Comparison of ENCODE assay signal across 27 cellular contexts in genomic region chr2:156818944-156819343, GRCh38.
DNase-seq lines count a peak whose midpoint lies in the region; ATAC-seq and TF ChIP-seq lines count a peak whose summit lies in the region.
"Had no signal": no experiment of that assay in that cellular context is flagged by ENCODE, and none has a peak within 500 bp of the region (broad histone marks: within the 10 kb centered on the region; RNA-seq: fewer than 3 reads in every experiment).

No MANE protein-coding gene starts in this region.

- no peaks in the 10 kb centered on the region for H3K36me3 ChIP-seq in left ventricle myocardium inferior
- H3K36me3 ChIP-seq in mesenchymal stem cell (ENCODE audit: control insufficient read depth in 1 of 2, insufficient read depth in 2 of 2, low read depth in 1 of 2, low read length in 2 of 2) = no peaks in the 10 kb centered on the region
- H3K36me3 ChIP-seq: HAP-1, ovary had no signal

- H2AK5ac ChIP-seq in mesenchymal stem cell (ENCODE audit: low read length, severe bottlenecking) = no peak overlapping the region

- TF ChIP-seq CTCF in left ventricle myocardium inferior (IDR thresholded peaks at IDR 0.05; ENCODE audit: borderline replicate concordance) = no peak
- TF ChIP-seq CTCF in astrocyte of the spinal cord (IDR thresholded peaks at IDR 0.05; ENCODE audit: low read depth, low read length) = no peak

- no peaks in the 10 kb centered on the region for H3K27me3 ChIP-seq in left ventricle myocardium inferior (ENCODE audit: low read depth)
- no peaks in the 10 kb centered on the region for H3K27me3 ChIP-seq in mesenchymal stem cell (ENCODE audit: control insufficient read depth in 1 of 2, insufficient read depth in 1 of 2, low read length in 2 of 2)
- H3K27me3 ChIP-seq: ovary had no signal

- intact Hi-C loops in Right ventricle myocardium superior (cut with DNase I) = no loop called here
- intact Hi-C loops in left ventricle myocardium inferior (cut with micrococcal nuclease) = no loop called here
- intact Hi-C loops in posterior vena cava (cut with DNase I) = no loop called here

- no peak overlapping the region for H3K23ac ChIP-seq in mesenchymal stem cell (ENCODE audit: low read length in 2 of 2)

- H2BK5ac ChIP-seq in mesenchymal stem cell (ENCODE audit: low read depth, low read length, poor library complexity, severe bottlenecking) = no peak overlapping the region

- WGBS in mesenchymal stem cell = 28% methylated on average over 3 of the region's 3 CpGs

- no peak overlapping the region for H4K8ac ChIP-seq in mesenchymal stem cell (ENCODE audit: low read length)

- H2BK120ac ChIP-seq in mesenchymal stem cell (ENCODE audit: low read depth, low read length) = no peak overlapping the region

- no peak overlapping the region for H3K4me2 ChIP-seq in mesenchymal stem cell (ENCODE audit: low read length, poor library complexity, severe bottlenecking)
- H3K4me2 ChIP-seq: A549 had no signal

- H3K27ac ChIP-seq in left ventricle myocardium inferior (replicated peaks) (no peak overlapping the region), mesenchymal stem cell (ENCODE audit: low read length, poor library complexity, severe bottlenecking) (no peak overlapping the region)
- H3K27ac ChIP-seq: A549, C4-2B, ovary, skin epidermis had no signal

- H3K9ac ChIP-seq in mesenchymal stem cell (ENCODE audit: low read length) = no peak overlapping the region

- peaks cover 13% of the 10 kb centered on the region for H3K4me1 ChIP-seq in left ventricle myocardium inferior
- H3K4me1 ChIP-seq in mesenchymal stem cell (ENCODE audit: control insufficient read depth, insufficient read depth, low read depth, low read length) = no peaks in the 10 kb centered on the region
- H3K4me1 ChIP-seq: A549, HAP-1 had no signal

- no peak overlapping the region for H4K91ac ChIP-seq in mesenchymal stem cell (ENCODE audit: low read length)

- no peak overlapping the region for H3K18ac ChIP-seq in mesenchymal stem cell (ENCODE audit: low read depth in 1 of 2, low read length in 2 of 2)

- DNase-seq in Right ventricle myocardium superior (no peak), left ventricle myocardium inferior (no peak), astrocyte of the spinal cord (ENCODE audit: low read depth, low spot score) (peak; percentile 12), mesenchymal stem cell (peak; percentile 48), NCI-H2227 (lab: John Stamatoyannopoulos, UW; ENCODE audit: unreplicated experiment) (no peak), posterior vena cava (ENCODE audit: low spot score) (no peak)
- DNase-seq: activated CD4-positive, alpha-beta T cell treated with anti-CD3 and anti-CD28 coated beads, Interleukin-2, amount 10 ng/mL, durations not matched to agents 24 days and 14 days; activated CD8-positive, alpha-beta memory T cell treated with anti-CD3 and anti-CD28 coated beads, Interleukin-2, amount 50 U/mL, for 4 hours; activated gamma-delta T cell treated with Interleukin-2 at 50 U/mL for 16 hours; amygdala; central memory CD4-positive, alpha-beta T cell; erythroblast; GDM1; head of caudate nucleus; immature natural killer cell; naive B cell; NCI-H187; NCI-H226; ovary; stimulated activated CD4-positive, alpha-beta T cell treated with anti-CD3 and anti-CD28 coated beads, Interleukin-4, amount 100 ng/mL, for 24 hours had no signal

- in situ Hi-C loops in astrocyte of the spinal cord (cut with HindIII; ENCODE audit: low sequenced_read_pairs) = no loop called here

- H2BK12ac ChIP-seq in mesenchymal stem cell (ENCODE audit: low read length in 2 of 2) = no peak overlapping the region

- H3K14ac ChIP-seq in mesenchymal stem cell (ENCODE audit: low read length in 2 of 2) = no peak overlapping the region

- H3K4me3 ChIP-seq in left ventricle myocardium inferior = no peak overlapping the region
- no peak overlapping the region for H3K4me3 ChIP-seq in astrocyte of the spinal cord (ENCODE audit: low read depth, low read length)
- H3K4me3 ChIP-seq in mesenchymal stem cell (ENCODE audit: insufficient read depth in 1 of 2, low read depth in 1 of 2, low read length in 2 of 2) = no peak overlapping the region
- H3K4me3 ChIP-seq: A549, GM12878, HAP-1, ovary, skin epidermis had no signal

- no peaks in the 10 kb centered on the region for H3K9me3 ChIP-seq in left ventricle myocardium inferior (replicated peaks)
- no peaks in the 10 kb centered on the region for H3K9me3 ChIP-seq in mesenchymal stem cell (ENCODE audit: control insufficient read depth, low read length)
- H3K9me3 ChIP-seq: A549, HAP-1, ovary had no signal

- no peaks in the 10 kb centered on the region for H3K79me1 ChIP-seq in mesenchymal stem cell (replicated peaks; ENCODE audit: low read length, poor library complexity, severe bottlenecking)

- H2BK15ac ChIP-seq in mesenchymal stem cell (ENCODE audit: low read depth, poor library complexity, severe bottlenecking) = no peak overlapping the region

- ATAC-seq in Right ventricle myocardium superior (ENCODE audit: poor library complexity) (peak; percentile 62), HG02970 (IDR thresholded peaks at IDR 0.05; ENCODE audit: low FRiP score, unreplicated experiment) (no peak), GM18520 (IDR thresholded peaks at IDR 0.05; ENCODE audit: unreplicated experiment) (no peak)
- ATAC-seq: A549, GM12878 had no signal

- H3K4ac ChIP-seq in mesenchymal stem cell (ENCODE audit: low read depth in 1 of 2, low read length in 2 of 2) = no peak overlapping the region

- H2AFZ ChIP-seq in mesenchymal stem cell (ENCODE audit: low read depth, low read length) = no peak overlapping the region

Comparison
In these comparisons a context has a peak if more than half of its experiments do, and no peak if none do; other contexts are left out.
1. DNase-seq: peak in astrocyte of the spinal cord (single experiment) and mesenchymal stem cell (single experiment); none in Right ventricle myocardium superior (single experiment), left ventricle myocardium inferior (single experiment), NCI-H2227 (single experiment) and posterior vena cava (single experiment).